ENCODE assay signal across 1 cellular context in the genomic region with DNA sequence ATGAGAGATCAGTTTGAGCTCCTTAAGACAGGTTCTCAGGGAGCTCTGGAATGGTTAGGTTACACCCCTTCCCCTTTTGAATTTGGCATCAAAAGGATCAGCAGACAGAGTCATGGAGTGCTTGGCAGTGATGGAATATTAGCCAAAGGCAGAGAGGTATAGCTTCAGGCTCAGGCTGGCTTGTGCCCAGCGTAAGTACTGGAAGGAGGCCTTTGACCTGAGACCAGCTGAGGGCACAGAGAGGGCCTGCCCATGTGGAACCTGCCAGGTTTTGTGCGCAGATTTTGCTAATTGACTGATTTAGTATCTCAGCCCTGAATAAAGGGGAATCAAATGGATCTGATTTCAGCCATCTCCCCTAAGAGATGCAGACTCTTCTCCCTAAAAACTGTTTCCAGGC.
TF ChIP-seq lines count a peak whose summit lies in the region.

No MANE protein-coding gene starts in this region.

TF ChIP-seq in GM12878, 131 proteins besides CTCF, POLR2A, EP300 and RAD21:
- no peak for TF ChIP-seq DPF2 (IDR thresholded peaks at IDR 0.05)
- 0 out of 2 replicates have a peak, but pooled peaks have one; percentile 21 for TF ChIP-seq POLR2AphosphoS2 (IDR thresholded peaks at IDR 0.05; ENCODE audit: low read depth, low read length)
